ENCODE assay signal across 15 cellular contexts in the genomic region with DNA sequence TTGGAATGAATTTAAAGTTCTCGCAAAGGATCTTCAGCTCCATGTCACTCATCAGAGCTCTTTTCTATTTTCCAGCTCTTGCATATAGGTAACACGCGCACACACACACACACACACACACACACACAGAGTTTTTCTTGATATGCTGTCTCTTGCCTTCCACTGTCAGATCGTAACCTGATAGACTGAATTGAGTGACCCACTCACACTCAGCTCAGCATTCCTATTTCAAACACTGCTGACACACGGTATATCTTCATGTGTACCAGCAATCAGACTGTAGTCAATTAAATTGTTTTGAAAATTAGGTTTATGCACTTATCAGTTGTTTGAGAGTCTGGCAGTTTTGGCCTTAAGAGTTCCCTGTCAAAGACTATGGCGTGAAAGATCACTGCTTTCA.
DNase-seq lines count a peak whose midpoint lies in the region; ATAC-seq and TF ChIP-seq lines count a peak whose summit lies in the region.
"Had no signal": no experiment of that assay in that cellular context is flagged by ENCODE, and none has a peak within 500 bp of the region (broad histone marks: within the 10 kb centered on the region; RNA-seq: fewer than 3 reads in every experiment).

No MANE protein-coding gene starts in this region.

- BruUV-seq in PC-9 (replicated peaks; lab: Mats Ljungman, UMichigan), result no TSS peak
- no TSS peak for BruUV-seq in MCF 10A (replicated peaks; lab: Mats Ljungman, UMichigan)

- no peaks in the 10 kb centered on the region for H3K9me2 ChIP-seq in PC-9 (ENCODE audit: insufficient read depth)

- peaks cover 46% of the 10 kb centered on the region for H3F3A ChIP-seq in PC-9 (ENCODE audit: insufficient read depth, low read depth)

- intact Hi-C loops in PC-9 (cut with micrococcal nuclease; ENCODE audit: unreplicated experiment) (loop anchor here (2.0 to 5.0 kb wide), 3 partner anchors 24 to 216 kb away; partner anchors contain the start of gene PBX1), MCF 10A (cut with micrococcal nuclease) (loop anchor here (2.0 to 5.0 kb wide), 3 partner anchors 66 to 210 kb away; no protein-coding TSS in a partner anchor), thyroid gland (cut with DNase I) (no loop called here)

- peaks cover 33% of the 10 kb centered on the region for H3K79me2 ChIP-seq in PC-9 (ENCODE audit: low read depth)

- peaks cover 49% of the 10 kb centered on the region for H3K4me1 Mint-ChIP-seq in MCF 10A (ENCODE audit: insufficient read depth, unreplicated experiment)
- H3K4me1 Mint-ChIP-seq in T-cell, result no peaks in the 10 kb centered on the region
- H3K4me1 Mint-ChIP-seq: activated T-helper 17 cell treated with anti-CD3 and anti-CD28 coated beads, Interleukin-2, amount 50 U/mL, for 72 hours had no signal

- no peaks in the 10 kb centered on the region for H3K27me3 Mint-ChIP-seq in MCF 10A (ENCODE audit: insufficient read depth, unreplicated experiment)
- H3K27me3 Mint-ChIP-seq in T-cell, result peaks cover 2 to 7% of the 10 kb centered on the region in 2 donors
- H3K27me3 Mint-ChIP-seq: CD4-positive, alpha-beta T cell had no signal

- H3K27me3 ChIP-seq in PC-9 (ENCODE audit: insufficient read depth, low read depth), result no peaks in the 10 kb centered on the region
- no peaks in the 10 kb centered on the region for H3K27me3 ChIP-seq in mucosa of rectum (ENCODE audit: control insufficient read depth in 2 of 2, insufficient read depth in 2 of 2, low read length in 2 of 2)
- no peaks in the 10 kb centered on the region for H3K27me3 ChIP-seq in thyroid gland
- no peaks in the 10 kb centered on the region for H3K27me3 ChIP-seq in effector memory CD4-positive, alpha-beta T cell (replicated peaks; ENCODE audit: control insufficient read depth, insufficient read depth, low read length, poor library complexity, severe bottlenecking)

- peak overlapping the region; percentile 85 for H3K27ac Mint-ChIP-seq in MCF 10A (ENCODE audit: low read depth, unreplicated experiment)
- no peak overlapping the region for H3K27ac Mint-ChIP-seq in T-cell
- H3K27ac Mint-ChIP-seq: activated T-helper 17 cell treated with anti-CD3 and anti-CD28 coated beads, Interleukin-2, amount 50 U/mL, for 72 hours; CD4-positive, alpha-beta T cell had no signal

- no peak for DNase-seq in PC-9
- no peak for DNase-seq in MCF 10A (ENCODE audit: unreplicated experiment)
- DNase-seq in thyroid gland, result no peak
- DNase-seq in GM03348 (ENCODE audit: low spot score), result no peak
- no peak for DNase-seq in effector memory CD4-positive, alpha-beta T cell
- DNase-seq in T-cell, result no peak
- DNase-seq: activated CD4-positive, alpha-beta T cell treated with anti-CD3 and anti-CD28 coated beads, Interleukin-2, amount 50 U/mL, for 4 hours; CD4-positive, alpha-beta T cell; GF-D8; NCI-H1048; stimulated activated CD4-positive, alpha-beta T cell treated with anti-CD3 and anti-CD28 coated beads, Interleukin-4, amount 100 ng/mL, for 24 hours; stimulated activated naive CD4-positive, alpha-beta T cell treated with Interleukin-2 at 50 U/mL for 16 hours had no signal

- TF ChIP-seq CTCF in PC-9 (conservative IDR thresholded peaks at IDR 0.05) (no peak), MCF 10A (IDR thresholded peaks at IDR 0.05; ENCODE audit: unreplicated experiment) (no peak), thyroid gland (IDR thresholded peaks at IDR 0.05) (no peak)

- H3K9ac ChIP-seq in mucosa of rectum (ENCODE audit: low read depth in 1 of 2, low read length in 2 of 2), result no peak overlapping the region

- H4K20me1 ChIP-seq in PC-9 (ENCODE audit: insufficient read depth), result no peaks in the 10 kb centered on the region

- H3K4me3 ChIP-seq in PC-9 (no peak overlapping the region), mucosa of rectum (ENCODE audit: low read length in 2 of 2) (no peak overlapping the region), thyroid gland (replicated peaks in 1 of 3) (no peak overlapping the region)
- no peak overlapping the region for H3K4me3 ChIP-seq in effector memory CD4-positive, alpha-beta T cell (ENCODE audit: insufficient read depth, low read depth, low read length, poor library complexity, severe bottlenecking)
- H3K4me3 ChIP-seq: prostate gland had no signal

- TF ChIP-seq POLR2A in thyroid gland (IDR thresholded peaks at IDR 0.05), result no peak

- H3K4me1 ChIP-seq in PC-9 (replicated peaks; ENCODE audit: insufficient read depth) (peaks cover 80% of the 10 kb centered on the region), mucosa of rectum (ENCODE audit: control insufficient read depth in 2 of 2, insufficient read depth in 2 of 2, low read length in 2 of 2) (peaks cover 35 to 60% of the 10 kb centered on the region in 2 donors), thyroid gland (peaks cover 33 to 55% of the 10 kb centered on the region in 2 donors)
- H3K4me1 ChIP-seq in effector memory CD4-positive, alpha-beta T cell (ENCODE audit: control insufficient read depth, insufficient read depth, low read length, poor library complexity, severe bottlenecking), result no peaks in the 10 kb centered on the region

- H3K36me3 ChIP-seq in PC-9 (ENCODE audit: low read depth), result 0 out of 2 replicates have a peak, but pooled peaks cover 13% of the 10 kb centered on the region
- no peaks in the 10 kb centered on the region for H3K36me3 ChIP-seq in mucosa of rectum (ENCODE audit: control insufficient read depth in 2 of 2, insufficient read depth in 2 of 2, low read length in 2 of 2)
- no peaks in the 10 kb centered on the region for H3K36me3 ChIP-seq in thyroid gland
- H3K36me3 ChIP-seq in effector memory CD4-positive, alpha-beta T cell (ENCODE audit: control insufficient read depth, insufficient read depth, low read length), result no peaks in the 10 kb centered on the region
- H3K36me3 ChIP-seq: prostate gland had no signal

- H3K4me2 ChIP-seq in PC-9, result peak overlapping the region; percentile 72

- ATAC-seq in T-cell (replicated peaks in 1 of 4), result no peak

- H3K9me3 Mint-ChIP-seq in MCF 10A (ENCODE audit: unreplicated experiment) (no peaks in the 10 kb centered on the region), T-cell (no peaks in the 10 kb centered on the region)
- H3K9me3 Mint-ChIP-seq: activated T-helper 17 cell treated with anti-CD3 and anti-CD28 coated beads, Interleukin-2, amount 50 U/mL, for 72 hours; CD4-positive, alpha-beta T cell had no signal

- POLR2A ChIA-PET in PC-9 (lab: Charles Lee; ENCODE audit: unreplicated experiment) (interaction anchor here (0.6 to 1.0 kb wide), 3 partner anchors 23 to 141 kb away, joined by 3 to 10 read pairs (median 7); no protein-coding TSS in a partner anchor), MCF 10A (lab: Yijun Ruan, JAX) (interaction anchor here (0.6 to 5.8 kb wide), 11 partner anchors 8 to 954 kb away, joined by 3 to 50 read pairs (median 4); partner anchors contain the start of gene PBX1), T-cell (lab: Charles Lee) (no interaction called here)

- H3K36me3 Mint-ChIP-seq in MCF 10A (ENCODE audit: insufficient read depth, unreplicated experiment) (no peaks in the 10 kb centered on the region), T-cell (no peaks in the 10 kb centered on the region)

- H2AFZ ChIP-seq in PC-9, result no peak overlapping the region

- H3K27ac ChIP-seq in PC-9 (peak overlapping the region; percentile 98), mucosa of rectum (ENCODE audit: low read depth in 2 of 2, low read length in 2 of 2) (peak overlapping the region; percentile 29 to 32), thyroid gland (peak overlapping the region; percentile 51 to 83 (median 71))
- no peak overlapping the region for H3K27ac ChIP-seq in effector memory CD4-positive, alpha-beta T cell (ENCODE audit: insufficient read depth, low read length, poor library complexity, severe bottlenecking)

- WGBS in thyroid gland, 2 donors, result 65 to 79% methylated on average over 6 of the region's 6 CpGs

- H3K9me3 ChIP-seq in PC-9 (ENCODE audit: insufficient read depth, low read depth), result no peaks in the 10 kb centered on the region
- H3K9me3 ChIP-seq in mucosa of rectum (ENCODE audit: control insufficient read depth in 2 of 2, low read length in 2 of 2), result no peaks in the 10 kb centered on the region
- no peaks in the 10 kb centered on the region for H3K9me3 ChIP-seq in thyroid gland
- H3K9me3 ChIP-seq in effector memory CD4-positive, alpha-beta T cell (ENCODE audit: control insufficient read depth, low read length), result no peaks in the 10 kb centered on the region
- H3K9me3 ChIP-seq: prostate gland had no signal

- CTCF ChIA-PET in PC-9 (lab: Charles Lee), result interaction anchor here (0.6 to 1.4 kb wide), 3 partner anchors 14 to 174 kb away, joined by 3 to 5 read pairs (median 4); no protein-coding TSS in a partner anchor
- CTCF ChIA-PET in MCF 10A (lab: Yijun Ruan, JAX), result interaction anchor here (0.6 to 6.9 kb wide), 7 partner anchors 13 to 1245 kb away, joined by 3 to 83 read pairs (median 3); no protein-coding TSS in a partner anchor
- CTCF ChIA-PET in T-cell (lab: Charles Lee), result interaction anchor here (0.6 kb wide), 2 partner anchors 10 to 653 kb away, joined by 3 read pairs; no protein-coding TSS in a partner anchor

- H3K4me3 Mint-ChIP-seq in MCF 10A (ENCODE audit: unreplicated experiment), result no peak overlapping the region
- H3K4me3 Mint-ChIP-seq in T-cell, result no peak overlapping the region
- H3K4me3 Mint-ChIP-seq: activated T-helper 17 cell treated with anti-CD3 and anti-CD28 coated beads, Interleukin-2, amount 50 U/mL, for 72 hours; CD4-positive, alpha-beta T cell had no signal

Comparison
In these comparisons a context has a peak if more than half of its experiments do, and no peak if none do; other contexts are left out.
1. POLR2A ChIA-PET loops: an anchor here in PC-9 (0.6 to 1.0 kb wide) and MCF 10A (0.6 to 5.8 kb wide); none called in T-cell.